Comparison of ENCODE assay signal across 18 cellular contexts in the genomic region with DNA sequence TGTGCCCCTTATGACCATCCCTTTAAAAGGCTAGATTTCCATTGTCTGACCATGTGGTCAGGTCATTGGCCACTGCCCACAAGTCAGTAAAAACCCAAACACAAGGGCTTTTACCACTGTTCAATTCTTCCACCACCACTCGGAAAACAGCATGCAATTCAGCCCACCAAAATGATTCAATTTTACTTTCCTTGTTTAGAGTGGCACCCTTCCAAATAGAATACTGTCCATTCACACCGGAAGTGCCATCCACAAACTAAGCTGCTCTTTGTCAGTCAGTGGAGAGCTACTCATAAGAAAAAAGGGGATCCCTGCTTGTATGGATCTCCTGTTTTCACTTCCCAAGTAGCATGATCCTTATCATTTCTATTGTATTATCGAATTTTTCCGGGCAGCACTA.
"Had no signal": no experiment of that assay in that cellular context is flagged by ENCODE, and none has a peak within 500 bp of the region (broad histone marks: within the 10 kb centered on the region; RNA-seq: fewer than 3 reads in every experiment).

No MANE protein-coding gene starts in this region.

- H3K36me3 Mint-ChIP-seq: mesothelial cell of epicardium; naive thymus-derived CD4-positive, alpha-beta T cell; neural progenitor cell had no signal

- H3K9me3 Mint-ChIP-seq: nephron, neural progenitor cell had no signal

- H3K4me3 Mint-ChIP-seq: effector memory CD8-positive, alpha-beta T cell; mesothelial cell of epicardium; naive thymus-derived CD4-positive, alpha-beta T cell; nephron; neural progenitor cell; stimulated activated naive CD8-positive, alpha-beta T cell treated with anti-CD3 and anti-CD28 coated beads, Interleukin-15, amount 100 ng/mL, for 72 hours had no signal

- H3K27me3 Mint-ChIP-seq: effector memory CD8-positive, alpha-beta T cell; naive thymus-derived CD4-positive, alpha-beta T cell; stimulated activated naive CD8-positive, alpha-beta T cell treated with anti-CD3 and anti-CD28 coated beads, Interleukin-15, amount 100 ng/mL, for 72 hours had no signal

- DNase-seq: cortex of kidney; effector memory CD8-positive, alpha-beta T cell; head of caudate nucleus; kidney; mesenchymal stem cell; naive thymus-derived CD4-positive, alpha-beta T cell; stimulated activated CD4-positive, alpha-beta T cell treated with anti-CD3 and anti-CD28 coated beads, Interleukin-12 subunit alpha, Interleukin-12 subunit beta, amount 100 ng/mL, for 4 hours; stimulated activated CD4-positive, alpha-beta T cell treated with anti-CD3 and anti-CD28 coated beads, Interleukin-1b, Interleukin-23, amount 100 ng/mL, for 48 hours; stimulated activated CD4-positive, alpha-beta T cell treated with anti-CD3 and anti-CD28 coated beads, Interleukin-4, amount 100 ng/mL, for 1 hour; stimulated activated CD8-positive, alpha-beta memory T cell treated with anti-CD3 and anti-CD28 coated beads, Interleukin-4, amount 100 ng/mL, for 48 hours; stimulated activated naive CD4-positive, alpha-beta T cell; stimulated activated naive CD8-positive, alpha-beta T cell treated with anti-CD3 and anti-CD28 coated beads, Interleukin-15, amount 100 ng/mL, for 72 hours; transverse colon had no signal

- H3K4me1 Mint-ChIP-seq: naive thymus-derived CD4-positive, alpha-beta T cell; stimulated activated naive CD8-positive, alpha-beta T cell treated with anti-CD3 and anti-CD28 coated beads, Interleukin-15, amount 100 ng/mL, for 72 hours had no signal

- ATAC-seq: effector memory CD8-positive, alpha-beta T cell; left lobe of liver; naive thymus-derived CD4-positive, alpha-beta T cell; sciatic nerve; stimulated activated naive CD8-positive, alpha-beta T cell treated with anti-CD3 and anti-CD28 coated beads, Interleukin-15, amount 100 ng/mL, for 72 hours had no signal
